Comparison of ENCODE assay signal across 8 cellular contexts in the genomic region with DNA sequence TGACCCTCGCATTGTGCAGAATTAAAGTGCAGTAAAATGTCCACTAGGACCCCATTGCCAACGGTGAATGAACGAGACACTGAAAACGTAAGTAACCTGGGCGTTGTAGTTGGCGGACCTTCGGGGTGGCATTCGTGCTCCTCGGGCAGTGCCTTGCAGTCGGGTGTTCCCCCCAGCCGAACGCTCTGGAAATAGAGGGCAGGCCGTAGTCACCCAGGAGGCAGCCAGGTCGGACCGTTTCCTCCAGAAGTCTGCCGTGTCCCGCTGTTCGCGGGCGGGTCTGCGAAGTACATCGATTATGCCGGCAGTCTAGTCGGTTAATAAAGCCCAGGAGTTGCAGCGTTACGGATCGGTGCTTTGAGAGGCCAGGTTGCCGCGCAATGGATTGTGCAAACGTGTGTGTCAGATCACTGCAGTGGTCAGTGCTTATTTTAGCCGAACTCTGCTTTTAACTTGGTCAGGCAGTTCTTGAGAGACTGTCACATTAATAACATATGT. TPM values are rescaled to one million over a fixed set of nuclear protein-coding genes. Genes with fewer than 3 reads are reported as not detected.
DNase-seq lines count a peak whose midpoint lies in the region; ATAC-seq and TF ChIP-seq lines count a peak whose summit lies in the region.

No MANE protein-coding gene starts in this region.

- no peaks in the 10 kb centered on the region for H3K9me3 Mint-ChIP-seq in naive thymus-derived CD8-positive, alpha-beta T cell
- H3K9me3 Mint-ChIP-seq in type B pancreatic cell = no peaks in the 10 kb centered on the region

- peaks cover 25% of the 10 kb centered on the region for H3K4me1 ChIP-seq in Loucy (ENCODE audit: insufficient read depth, low read length, poor library complexity, severe bottlenecking)

- H3K27me3 Mint-ChIP-seq in naive thymus-derived CD8-positive, alpha-beta T cell = peaks cover 0 to 8% (median 1%) of the 10 kb centered on the region in 5 donors
- H3K27me3 Mint-ChIP-seq in type B pancreatic cell = peaks cover 18% of the 10 kb centered on the region

- peak overlapping the region; percentile 89 to 98 (median 94) for H3K27ac Mint-ChIP-seq in naive thymus-derived CD8-positive, alpha-beta T cell
- H3K27ac Mint-ChIP-seq in type B pancreatic cell = peak overlapping the region; percentile 96

- H3K9me2 ChIP-seq in Loucy (replicated peaks; ENCODE audit: low read depth, low read length) = no peaks in the 10 kb centered on the region

- peak overlapping the region; percentile 92 to 99 (median 96) for H3K4me3 Mint-ChIP-seq in naive thymus-derived CD8-positive, alpha-beta T cell
- peak overlapping the region; percentile 95 for H3K4me3 Mint-ChIP-seq in type B pancreatic cell

- no peak for TF ChIP-seq CTCF in AG09309 (IDR thresholded peaks at IDR 0.05; ENCODE audit: control insufficient read depth, insufficient read depth, low read depth, low read length, missing control alignments)
- TF ChIP-seq CTCF in Loucy (conservative IDR thresholded peaks at IDR 0.05; ENCODE audit: low read length) = no peak
- TF ChIP-seq CTCF in type B pancreatic cell (conservative IDR thresholded peaks at IDR 0.05) = no peak

- peak overlapping the region; percentile 68 for H3K4me3 ChIP-seq in AG09309 (ENCODE audit: control insufficient read depth, low read depth, low read length)
- peak overlapping the region; percentile 95 for H3K4me3 ChIP-seq in Loucy (ENCODE audit: low read length, poor library complexity, severe bottlenecking)

- H3K36me3 ChIP-seq in Loucy (ENCODE audit: insufficient read depth, low read length) = no peaks in the 10 kb centered on the region

- no peaks in the 10 kb centered on the region for H3K27me3 ChIP-seq in Loucy (ENCODE audit: insufficient read depth, low read length, poor library complexity, severe bottlenecking)

- H3K9ac ChIP-seq in Loucy (ENCODE audit: low read depth, low read length, poor library complexity, severe bottlenecking) = peak overlapping the region; percentile 86

- peaks cover 38% of the 10 kb centered on the region for H4K20me1 ChIP-seq in Loucy (ENCODE audit: insufficient read depth, low read length, poor library complexity, severe bottlenecking)

- peaks cover 8% of the 10 kb centered on the region; the same call in 1 of the 2 replicates for H3F3A ChIP-seq in Loucy (ENCODE audit: low read depth)

- POLR2A ChIA-PET in naive thymus-derived CD8-positive, alpha-beta T cell (lab: Charles Lee) = interaction anchor here (0.6 to 4.0 kb wide), 3 partner anchors 52 to 1664 kb away, joined by 4 to 50 read pairs (median 5); partner anchors contain the start of gene EIF5

- ATAC-seq in GM19452 (IDR thresholded peaks at IDR 0.05; ENCODE audit: unreplicated experiment) = peak; percentile 4
- ATAC-seq in esophagus mucosa = peak; percentile 27
- no peak for ATAC-seq in naive thymus-derived CD8-positive, alpha-beta T cell
- no peak for ATAC-seq in HG02623 (IDR thresholded peaks at IDR 0.05; ENCODE audit: unreplicated experiment)

- H3K4me2 ChIP-seq in Loucy (ENCODE audit: low read depth, low read length, poor library complexity, severe bottlenecking) = peak overlapping the region; percentile 96

- peak overlapping the region; percentile 85; the same call in 1 of the 2 replicates for H2AFZ ChIP-seq in Loucy (ENCODE audit: low read length)

- H3K4me1 Mint-ChIP-seq in naive thymus-derived CD8-positive, alpha-beta T cell = peaks cover 10 to 58% (median 43%) of the 10 kb centered on the region in 4 donors
- H3K4me1 Mint-ChIP-seq in type B pancreatic cell (ENCODE audit: unreplicated experiment) = peaks cover 17% of the 10 kb centered on the region

- no peaks in the 10 kb centered on the region for H3K9me3 ChIP-seq in Loucy (ENCODE audit: insufficient read depth, low read depth, low read length)

- H3K79me2 ChIP-seq in Loucy (ENCODE audit: insufficient read depth, low read length) = peaks cover 54% of the 10 kb centered on the region

- DNase-seq in AG09309 (ENCODE audit: low read depth) (no peak), type B pancreatic cell (ENCODE audit: extremely low spot score, unreplicated experiment) (no peak)
- DNase-seq in activated CD8-positive, alpha-beta memory T cell treated with anti-CD3 and anti-CD28 coated beads, Interleukin-2, amount 50 U/mL, for 48 hours = peak; percentile 66
- peak in 6 of 10 donors; percentile 8 to 64 (median 25) for DNase-seq in naive thymus-derived CD8-positive, alpha-beta T cell

- H3K36me3 Mint-ChIP-seq in naive thymus-derived CD8-positive, alpha-beta T cell = peaks cover 0 to 6% (median 0%) of the 10 kb centered on the region in 3 donors
- H3K36me3 Mint-ChIP-seq in type B pancreatic cell = peaks cover 5% of the 10 kb centered on the region

RNA-seq across cellular contexts. Expression of gene MARK3, which starts 0.8 kb away (rescaled TPM):
- total RNA-seq in esophagus mucosa (62.1 TPM), type B pancreatic cell (ENCODE audit: low replicate concordance) (79.1 and 91.4 TPM in 2 replicates)
- total RNA-seq in naive thymus-derived CD8-positive, alpha-beta T cell = 100 to 1,000 TPM; 123 to 128 TPM
- 10 to 100 TPM; 26.8 to 36.5 (median 30.7) TPM for polyA plus RNA-seq in naive thymus-derived CD8-positive, alpha-beta T cell

RNA-seq across cellular contexts. Expression of gene EIF5, which starts 52.0 kb away (rescaled TPM):
- total RNA-seq in esophagus mucosa (253 TPM), type B pancreatic cell (ENCODE audit: low replicate concordance) (327 and 340 TPM in 2 replicates)
- total RNA-seq in naive thymus-derived CD8-positive, alpha-beta T cell = 100 to 1,000 TPM; 368 to 375 TPM
- polyA plus RNA-seq in naive thymus-derived CD8-positive, alpha-beta T cell = 100 to 1,000 TPM; 283 to 332 (median 317) TPM

Comparison
In these comparisons a context has a peak if more than half of its experiments do, and no peak if none do; other contexts are left out.
1. DNase-seq: peak in activated CD8-positive, alpha-beta memory T cell treated with anti-CD3 and anti-CD28 coated beads, Interleukin-2, amount 50 U/mL, for 48 hours (single experiment) and naive thymus-derived CD8-positive, alpha-beta T cell (6 of 10); none in AG09309 (single experiment) and type B pancreatic cell (single experiment).
2. ATAC-seq: peak in GM19452 (single experiment) and esophagus mucosa (single experiment); none in naive thymus-derived CD8-positive, alpha-beta T cell (0 of 2) and HG02623 (single experiment).